In genomic region chr7:148563583-148564274, GRCh38 we compare ENCODE assay signal across 10 cellular contexts.
DNase-seq lines count a peak whose midpoint lies in the region; ATAC-seq lines count a peak whose summit lies in the region.
"Had no signal": no experiment of that assay in that cellular context is flagged by ENCODE, and none has a peak within 500 bp of the region (broad histone marks: within the 10 kb centered on the region; RNA-seq: fewer than 3 reads in every experiment).

No MANE protein-coding gene starts in this region.

- no peaks in the 10 kb centered on the region for H3K36me3 ChIP-seq in BLaER1

- no peaks in the 10 kb centered on the region for H4K20me1 ChIP-seq in BLaER1

- H3K36me3 Mint-ChIP-seq in dendritic cell treated with granulocyte-macrophage colony-stimulating factor and Interleukin-4, amounts not matched to agents 40 ng/mL and 50 ng/mL, for 4 days (ENCODE audit: low read depth), result peaks cover 6% of the 10 kb centered on the region

- H3K27me3 Mint-ChIP-seq in dendritic cell treated with granulocyte-macrophage colony-stimulating factor and Interleukin-4, amounts not matched to agents 40 ng/mL and 50 ng/mL, for 4 days, result no peaks in the 10 kb centered on the region

- H3K4me3 Mint-ChIP-seq in dendritic cell treated with granulocyte-macrophage colony-stimulating factor and Interleukin-4, amounts not matched to agents 40 ng/mL and 50 ng/mL, for 4 days, result peak overlapping the region; percentile 23

- no peak overlapping the region for H3K9ac ChIP-seq in BLaER1

- peak overlapping the region; percentile 55 for H3K4me2 ChIP-seq in BLaER1

- H3K4me1 ChIP-seq in BLaER1, result peaks cover 20% of the 10 kb centered on the region

- no peak overlapping the region for H3K4me3 ChIP-seq in BLaER1

- 0 out of 2 replicates have a peak overlapping the region, but pooled peaks have one; percentile 44 for H3K27ac ChIP-seq in BLaER1

- ATAC-seq in GM19023 (IDR thresholded peaks at IDR 0.05; ENCODE audit: unreplicated experiment), result peak; percentile 40
- ATAC-seq in HG03103 (IDR thresholded peaks at IDR 0.05; ENCODE audit: low read depth, unreplicated experiment), result peak; percentile 35
- no peak for ATAC-seq in HG02763 (IDR thresholded peaks at IDR 0.05; ENCODE audit: unreplicated experiment)

- H3K9me3 Mint-ChIP-seq in dendritic cell treated with granulocyte-macrophage colony-stimulating factor and Interleukin-4, amounts not matched to agents 40 ng/mL and 50 ng/mL, for 4 days, result peaks cover 9% of the 10 kb centered on the region

- peaks cover 54% of the 10 kb centered on the region for H3K4me1 Mint-ChIP-seq in dendritic cell treated with granulocyte-macrophage colony-stimulating factor and Interleukin-4, amounts not matched to agents 40 ng/mL and 50 ng/mL, for 4 days (ENCODE audit: low read depth)

- peaks cover 17% of the 10 kb centered on the region for H3K9me3 ChIP-seq in BLaER1

- no peak for DNase-seq in HCEC 1CT
- DNase-seq in NCI-H446 (lab: John Stamatoyannopoulos, UW), result no peak
- no peak for DNase-seq in DMS53 treated with DMSO at 0.1 percent for 48 hours (lab: John Stamatoyannopoulos, UW; ENCODE audit: unreplicated experiment)
- DNase-seq: activated CD4-positive, alpha-beta T cell treated with anti-CD3 and anti-CD28 coated beads, Interleukin-2, amount 50 U/mL, for 1 hour; NCI-H526 had no signal

- H3K27ac Mint-ChIP-seq in dendritic cell treated with granulocyte-macrophage colony-stimulating factor and Interleukin-4, amounts not matched to agents 40 ng/mL and 50 ng/mL, for 4 days, result peak overlapping the region; percentile 84

- intact Hi-C loops in dendritic cell treated with granulocyte-macrophage colony-stimulating factor and Interleukin-4, amounts not matched to agents 40 ng/mL and 50 ng/mL, for 4 days (cut with micrococcal nuclease), result no loop called here

- H3K27me3 ChIP-seq in BLaER1, result no peaks in the 10 kb centered on the region
